27 cellular contexts compared by ENCODE assay signal in genomic region chr17:37801131-37801530, GRCh38. TPM values are rescaled to one million over a fixed set of nuclear protein-coding genes. Genes with fewer than 3 reads are reported as not detected.
"Had no signal": no experiment of that assay in that cellular context is flagged by ENCODE, and none has a peak within 500 bp of the region (broad histone marks: within the 10 kb centered on the region; RNA-seq: fewer than 3 reads in every experiment).

No MANE protein-coding gene starts in this region.

- H3K4me3 ChIP-seq: dorsolateral prefrontal cortex, heart right ventricle, left ventricle myocardium inferior, lower lobe of right lung, psoas muscle, spleen, suprapubic skin, thyroid gland had no signal

- DNase-seq: cortex of kidney; dorsolateral prefrontal cortex; effector memory CD4-positive, alpha-beta T cell; heart right ventricle; hypothalamus; left ventricle myocardium inferior; lower lobe of right lung; midbrain; psoas muscle; retina; spleen; stimulated activated CD4-positive, alpha-beta T cell treated with anti-CD3 and anti-CD28 coated beads, Interleukin-15, amount 100 ng/mL, for 24 hours; stimulated activated CD4-positive, alpha-beta T cell treated with anti-CD3 and anti-CD28 coated beads, Interleukin-1b, Interleukin-23, amount 100 ng/mL, for 48 hours; stimulated activated CD4-positive, alpha-beta T cell treated with anti-CD3 and anti-CD28 coated beads, Interleukin-4, amount 100 ng/mL, for 24 hours; stimulated activated naive CD4-positive, alpha-beta T cell treated with Interleukin-2 at 50 U/mL for 16 hours; thyroid gland had no signal

- H3K36me3 Mint-ChIP-seq: type B pancreatic cell had no signal

- H3K27ac ChIP-seq: dorsolateral prefrontal cortex, heart right ventricle, left ventricle myocardium inferior, lower lobe of right lung, neutrophil, psoas muscle, spleen, suprapubic skin, thyroid gland had no signal

- H3K36me3 ChIP-seq: heart right ventricle, left ventricle myocardium inferior, lower lobe of right lung, neutrophil, spleen, suprapubic skin, thyroid gland had no signal

- ATAC-seq: esophagus mucosa, heart right ventricle, lower lobe of right lung, psoas muscle, sciatic nerve had no signal

- H3K9me3 ChIP-seq: left ventricle myocardium inferior, lower lobe of right lung, neutrophil, spleen, suprapubic skin, thyroid gland had no signal

- H3K27ac Mint-ChIP-seq: memory B cell, type B pancreatic cell had no signal

- H3K27me3 ChIP-seq: neutrophil, spleen, thyroid gland had no signal

- H3K4me3 Mint-ChIP-seq: memory B cell, type B pancreatic cell had no signal

- H3K4me1 ChIP-seq: left ventricle myocardium inferior, lower lobe of right lung, psoas muscle had no signal

- H3K9me3 Mint-ChIP-seq: type B pancreatic cell had no signal

RNA-seq across cellular contexts. Expression of gene HNF1B, which starts 56.3 kb away (rescaled TPM):
- total RNA-seq: esophagus mucosa, fibroblast of lung, frontal cortex, heart right ventricle, left ventricle myocardium inferior, osteoblast, psoas muscle, sciatic nerve, skeletal muscle tissue, spleen, suprapubic skin, thyroid gland had no signal
- polyA plus RNA-seq: fibroblast of lung, heart right ventricle, neural cell had no signal
